13 cellular contexts compared by ENCODE assay signal in the genomic region with DNA sequence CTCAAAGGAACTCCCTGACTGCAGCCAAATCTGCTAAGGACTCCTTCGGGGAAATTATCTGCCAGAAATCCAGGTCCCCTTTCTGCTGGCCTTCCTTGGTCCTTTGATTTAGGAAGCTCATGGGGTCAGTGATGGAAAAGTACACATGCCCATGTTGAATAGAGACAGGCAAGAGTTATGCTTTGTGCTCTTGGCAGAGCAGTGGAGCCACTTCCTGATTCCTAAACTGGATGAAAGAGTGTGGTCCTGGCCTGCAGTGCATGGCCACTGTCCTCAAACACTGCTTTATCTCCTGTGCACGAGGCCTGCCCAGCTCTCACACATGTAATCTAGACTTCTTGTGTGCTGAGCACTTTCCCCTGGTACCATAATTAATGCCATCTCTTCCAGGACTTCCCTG. TPM values are rescaled to one million over a fixed set of nuclear protein-coding genes. Genes with fewer than 3 reads are reported as not detected.
DNase-seq lines count a peak whose midpoint lies in the region; FAIRE-seq and TF ChIP-seq lines count a peak whose summit lies in the region.
"Had no signal": no experiment of that assay in that cellular context is flagged by ENCODE, and none has a peak within 500 bp of the region (broad histone marks: within the 10 kb centered on the region; RNA-seq: fewer than 3 reads in every experiment).

No MANE protein-coding gene starts in this region.

- H4K20me1 ChIP-seq in OCI-LY7 (ENCODE audit: insufficient read depth, low read length), result no peaks in the 10 kb centered on the region
- no peaks in the 10 kb centered on the region for H4K20me1 ChIP-seq in PC-9 (ENCODE audit: insufficient read depth)

- FAIRE-seq in kidney (lab: Jason Lieb, UNC), result no peak
- FAIRE-seq: colon had no signal

- BruUV-seq in OCI-LY7 (replicated peaks; lab: Mats Ljungman, UMichigan) (no TSS peak), PC-9 (replicated peaks; lab: Mats Ljungman, UMichigan) (no TSS peak)

- H2AFZ ChIP-seq in OCI-LY7 (ENCODE audit: low read length), result no peak overlapping the region
- no peak overlapping the region for H2AFZ ChIP-seq in PC-9

- H3K4me1 ChIP-seq in OCI-LY7 (ENCODE audit: insufficient read depth, low read length, poor library complexity, severe bottlenecking), result peaks cover 50% of the 10 kb centered on the region
- peaks cover 0 to 13% of the 10 kb centered on the region in 2 donors for H3K4me1 ChIP-seq in kidney (ENCODE audit: control insufficient read depth in 1 of 2, insufficient read depth in 1 of 2, low read depth in 1 of 2, low read length in 2 of 2)
- H3K4me1 ChIP-seq in stomach, result peaks cover 14 to 75% (median 51%) of the 10 kb centered on the region in 4 donors
- H3K4me1 ChIP-seq in PC-9 (replicated peaks; ENCODE audit: insufficient read depth), result no peaks in the 10 kb centered on the region

- H3K27ac ChIP-seq in OCI-LY7 (ENCODE audit: low read depth, low read length, poor library complexity, severe bottlenecking), result peak overlapping the region; percentile 90
- peak overlapping the region in 1 of 2 donors; percentile 28 for H3K27ac ChIP-seq in kidney (ENCODE audit: low read depth in 2 of 2, low read length in 2 of 2)
- peak overlapping the region in 2 of 5 donors; percentile 80 to 85 for H3K27ac ChIP-seq in stomach
- H3K27ac ChIP-seq in PC-9, result no peak overlapping the region

- H3K4me2 ChIP-seq in OCI-LY7 (ENCODE audit: low read length) (peak overlapping the region; percentile 98), PC-9 (no peak overlapping the region)

- POLR2A ChIA-PET in OCI-LY7 (lab: Charles Lee), result interaction anchor here (0.6 to 3.0 kb wide), 16 partner anchors 10 to 1268 kb away, joined by 3 to 14 read pairs (median 4); no protein-coding TSS in a partner anchor
- POLR2A ChIA-PET in PC-9 (lab: Charles Lee; ENCODE audit: unreplicated experiment), result no interaction called here

- no peaks in the 10 kb centered on the region for H3K9me3 ChIP-seq in OCI-LY7 (ENCODE audit: low read length)
- H3K9me3 ChIP-seq in kidney (ENCODE audit: control insufficient read depth in 1 of 2, low read length in 2 of 2), result no peaks in the 10 kb centered on the region
- H3K9me3 ChIP-seq in stomach, result no peaks in the 10 kb centered on the region
- no peaks in the 10 kb centered on the region for H3K9me3 ChIP-seq in PC-9 (ENCODE audit: insufficient read depth, low read depth)

- TF ChIP-seq POLR2A in stomach (IDR thresholded peaks at IDR 0.05), result no peak

- WGBS in stomach, 5 donors, result 22 to 46% (median 34%) methylated on average over 2 of the region's 2 CpGs

- no peak for TF ChIP-seq CTCF in GM12864 (IDR thresholded peaks at IDR 0.05; ENCODE audit: low read depth, low read length, missing control alignments)
- no peak for TF ChIP-seq CTCF in OCI-LY7 (conservative IDR thresholded peaks at IDR 0.05; ENCODE audit: low read length)
- TF ChIP-seq CTCF in kidney (IDR thresholded peaks at IDR 0.05; ENCODE audit: borderline replicate concordance, extremely low read depth, insufficient read depth), result no peak
- TF ChIP-seq CTCF in stomach (IDR thresholded peaks at IDR 0.05), result no peak
- TF ChIP-seq CTCF in PC-9 (conservative IDR thresholded peaks at IDR 0.05), result no peak

- H3K36me3 ChIP-seq in OCI-LY7 (ENCODE audit: insufficient read depth, low read length), result no peaks in the 10 kb centered on the region
- no peaks in the 10 kb centered on the region for H3K36me3 ChIP-seq in kidney (ENCODE audit: control insufficient read depth in 1 of 2, insufficient read depth in 2 of 2, low read length in 2 of 2)
- H3K36me3 ChIP-seq in stomach, result no peaks in the 10 kb centered on the region
- H3K36me3 ChIP-seq in PC-9 (ENCODE audit: low read depth), result no peaks in the 10 kb centered on the region

- CTCF ChIA-PET in OCI-LY7 (lab: Charles Lee; ENCODE audit: unreplicated experiment) (interaction anchor here (1.0 kb wide), 1 partner anchor 145 kb away, joined by 3 read pairs; no protein-coding TSS in a partner anchor), PC-9 (lab: Charles Lee) (interaction anchor here (0.6 kb wide), 1 partner anchor 724 kb away, joined by 3 read pairs; no protein-coding TSS in a partner anchor)

- H3F3A ChIP-seq in PC-9 (ENCODE audit: insufficient read depth, low read depth), result no peaks in the 10 kb centered on the region

- H3K9me2 ChIP-seq in OCI-LY7 (ENCODE audit: insufficient read depth, low read length), result no peaks in the 10 kb centered on the region
- no peaks in the 10 kb centered on the region for H3K9me2 ChIP-seq in PC-9 (ENCODE audit: insufficient read depth)

- peaks cover 45% of the 10 kb centered on the region for H3K79me2 ChIP-seq in OCI-LY7 (ENCODE audit: insufficient read depth, low read depth, low read length)
- no peaks in the 10 kb centered on the region for H3K79me2 ChIP-seq in PC-9 (ENCODE audit: low read depth)

- intact Hi-C loops in OCI-LY7 (cut with micrococcal nuclease; ENCODE audit: unreplicated experiment), result loop anchor here (1.0 to 5.0 kb wide), 4 partner anchors 225 to 819 kb away; no protein-coding TSS in a partner anchor
- intact Hi-C loops in kidney (cut with DNase I), result loop anchor here (10.0 kb wide), 1 partner anchor 407 kb away; no protein-coding TSS in a partner anchor
- intact Hi-C loops in stomach (cut with DNase I; ENCODE audit: low total_unique reads), result loop anchor here (10.0 kb wide), 2 partner anchors 927 to 1027 kb away; no protein-coding TSS in a partner anchor
- intact Hi-C loops in PC-9 (cut with micrococcal nuclease; ENCODE audit: unreplicated experiment), result no loop called here

- H3K4me3 ChIP-seq in GM12864 (ENCODE audit: low read depth, low read length) (peak overlapping the region; percentile 73), OCI-LY7 (ENCODE audit: low read depth, low read length, poor library complexity, severe bottlenecking) (peak overlapping the region; percentile 94), kidney (ENCODE audit: low read length in 2 of 2) (peak overlapping the region; percentile 18 to 59), stomach (peak overlapping the region; percentile 44 to 58 (median 52)), PC-9 (no peak overlapping the region)

- TF ChIP-seq EP300 in stomach (IDR thresholded peaks at IDR 0.05), result no peak

- H3K9ac ChIP-seq in kidney (ENCODE audit: low read length in 2 of 2), result no peak overlapping the region

- DNase-seq in GM12864 (ENCODE audit: low read depth) (no peak), OCI-LY7 (ENCODE audit: low spot score) (peak; percentile 47), kidney (no peak), stomach (no peak), T-helper 9 cell (no peak), Kasumi-1 (lab: John Stamatoyannopoulos, UW) (no peak), PC-9 (no peak), mesenteric fat pad (ENCODE audit: low spot score) (no peak)
- DNase-seq: activated CD4-positive, CD25-positive, alpha-beta regulatory T cell treated with anti-CD3 and anti-CD28 coated beads, Interleukin-2, amount 50 U/mL, for 72 hours; DMS79 treated with DMSO at 0.1 percent for 48 hours; H9; SIG-M5 had no signal

- H3K27me3 ChIP-seq in stomach (peaks cover 22 to 100% (median 75%) of the 10 kb centered on the region in 3 donors), PC-9 (ENCODE audit: insufficient read depth, low read depth) (peaks cover 20% of the 10 kb centered on the region; the same call in 1 of the 2 replicates)

RNA-seq across cellular contexts. Expression of a gene that starts 2.0 kb away (rescaled TPM):
- total RNA-seq in OCI-LY7 (2014; rRNA removed; shearing (Covaris generic)), result 20.3 and 26.3 TPM in 2 replicates
- total RNA-seq in OCI-LY7 (2022) (43.1 and 47.1 TPM in 2 replicates), kidney (30.8 TPM), stomach (10 to 100 TPM in 3 of 5 donors, 1 to 10 TPM in 2; 8.4 to 70.6 (median 18.0) TPM), PC-9 (2021) (not detected in 2 replicates), mesenteric fat pad (83.3 TPM)
- polyA plus RNA-seq in kidney (ENCODE audit: insufficient read depth, low read depth, low replicate concordance) (2.7 TPM), stomach (1 to 10 TPM; 1.8 to 1.9 (median 1.9) TPM)
- total RNA-seq: H9 had no signal
